11 cellular contexts compared by ENCODE assay signal in genomic region chr3:8529738-8530525, GRCh38. TPM values are rescaled to one million over a fixed set of nuclear protein-coding genes. Genes with fewer than 3 reads are reported as not detected.
A peak's percentile ranks its signal among the peaks of the same experiment; 100 is the strongest.
DNase-seq lines count a peak whose midpoint lies in the region; ATAC-seq, FAIRE-seq and TF ChIP-seq lines count a peak whose summit lies in the region.
"Had no signal": no experiment of that assay in that cellular context is flagged by ENCODE, and none has a peak within 500 bp of the region (broad histone marks: within the 10 kb centered on the region; RNA-seq: fewer than 3 reads in every experiment).

No MANE protein-coding gene starts in this region.

- H3K9ac ChIP-seq in trophoblast cell (ENCODE audit: low read length) = no peak overlapping the region

- H3K14ac ChIP-seq in trophoblast cell (ENCODE audit: low read length) = no peak overlapping the region

- peak overlapping the region; percentile 16; the same call in 1 of the 2 replicates for H3K27ac Mint-ChIP-seq in HFFc6
- H3K27ac Mint-ChIP-seq in stimulated activated naive B cell treated with anti-CD40 and anti-IgM and Interleukin-4, amounts not matched to agents 10 μg/mL and 1 μg/mL and 100 μg/mL, for 72 hours = no peak overlapping the region

- DNase-seq in HFFc6 (peak; percentile 13), RPMI7951 (ENCODE audit: low read depth) (peak; percentile 76), foreskin melanocyte (peak; percentile 35), trophoblast cell (no peak), amniotic stem cell (lab: John Stamatoyannopoulos, UW) (no peak), GM12892 (ENCODE audit: insufficient read length) (no peak)
- no peak for DNase-seq in stimulated activated naive B cell treated with anti-CD40 and anti-IgM and Interleukin-4, amounts not matched to agents 10 μg/mL and 1 μg/mL and 100 μg/mL, for 72 hours
- DNase-seq: NCI-H2029 treated with DMSO at 0.1 percent for 48 hours; stimulated activated CD4-positive, alpha-beta T cell treated with anti-CD3 and anti-CD28 coated beads, Interleukin-2, amount 100 ng/mL, for 24 hours had no signal

- ATAC-seq in stimulated activated naive B cell treated with anti-CD40 and anti-IgM and Interleukin-4, amounts not matched to agents 10 μg/mL and 1 μg/mL and 100 μg/mL, for 72 hours (replicated peaks) = peak; percentile 64 to 67

- H3K9me3 Mint-ChIP-seq in HFFc6 = no peaks in the 10 kb centered on the region
- peaks cover 0 to 4% of the 10 kb centered on the region in 2 donors for H3K9me3 Mint-ChIP-seq in stimulated activated naive B cell treated with anti-CD40 and anti-IgM and Interleukin-4, amounts not matched to agents 10 μg/mL and 1 μg/mL and 100 μg/mL, for 72 hours
- H3K9me3 Mint-ChIP-seq: mesothelial cell of epicardium had no signal

- WGBS in trophoblast cell (ENCODE audit: extremely low coverage, insufficient coverage, insufficient read length) = no CpG with 5 or more reads among the region's 12 CpGs

- no peak for TF ChIP-seq POLR2A in GM12892 (IDR thresholded peaks at IDR 0.05; ENCODE audit: low read depth, low read length)

- TF ChIP-seq CTCF in HFFc6 (IDR thresholded peaks at IDR 0.05) = no peak

- no peak overlapping the region for H2BK120ac ChIP-seq in trophoblast cell (ENCODE audit: insufficient read depth, low read length, poor library complexity)

- no peak for FAIRE-seq in GM12892 (lab: Jason Lieb, UNC)
- FAIRE-seq: endometrium had no signal

- H3K4me2 ChIP-seq in trophoblast cell (ENCODE audit: low read length) = no peak overlapping the region

- no peak overlapping the region for H3K18ac ChIP-seq in trophoblast cell (ENCODE audit: low read length)

- no peak overlapping the region for H3K4me3 Mint-ChIP-seq in HFFc6
- H3K4me3 Mint-ChIP-seq in stimulated activated naive B cell treated with anti-CD40 and anti-IgM and Interleukin-4, amounts not matched to agents 10 μg/mL and 1 μg/mL and 100 μg/mL, for 72 hours = no peak overlapping the region
- H3K4me3 Mint-ChIP-seq: mesothelial cell of epicardium had no signal

- no peak overlapping the region for H2AFZ ChIP-seq in trophoblast cell (ENCODE audit: insufficient read depth, low read length, poor library complexity)

- H3K4me3 ChIP-seq in trophoblast cell (ENCODE audit: low read depth, low read length) = no peak overlapping the region

- peaks cover 10 to 22% of the 10 kb centered on the region in 2 experiments for H3K36me3 ChIP-seq in trophoblast cell (ENCODE audit: control insufficient read depth in 1 of 2, insufficient read depth in 2 of 2, low read length in 2 of 2)

- H2BK12ac ChIP-seq in trophoblast cell (ENCODE audit: low read length) = no peak overlapping the region

- no peak overlapping the region for H3K4ac ChIP-seq in trophoblast cell (ENCODE audit: low read depth, low read length)

- no peak overlapping the region for H4K8ac ChIP-seq in trophoblast cell (ENCODE audit: low read depth, low read length)

- peaks cover 5% of the 10 kb centered on the region; the same call in 1 of the 2 replicates for H3K36me3 Mint-ChIP-seq in HFFc6 (ENCODE audit: low read depth)
- H3K36me3 Mint-ChIP-seq in stimulated activated naive B cell treated with anti-CD40 and anti-IgM and Interleukin-4, amounts not matched to agents 10 μg/mL and 1 μg/mL and 100 μg/mL, for 72 hours = no peaks in the 10 kb centered on the region

- no peaks in the 10 kb centered on the region for H3K79me2 ChIP-seq in trophoblast cell (ENCODE audit: control insufficient read depth, insufficient read depth, low read length, poor library complexity)

- H4K12ac ChIP-seq in trophoblast cell (ENCODE audit: low read depth, low read length) = no peak overlapping the region

- peaks cover 2 to 10% of the 10 kb centered on the region in 2 experiments for H3K4me1 ChIP-seq in trophoblast cell (ENCODE audit: control insufficient read depth in 1 of 2, insufficient read depth in 2 of 2, low read length in 2 of 2)

- H3K4me1 Mint-ChIP-seq in HFFc6 (ENCODE audit: low read depth) = peaks cover 48% of the 10 kb centered on the region
- peaks cover 0 to 6% of the 10 kb centered on the region in 2 donors for H3K4me1 Mint-ChIP-seq in stimulated activated naive B cell treated with anti-CD40 and anti-IgM and Interleukin-4, amounts not matched to agents 10 μg/mL and 1 μg/mL and 100 μg/mL, for 72 hours

- H3K27me3 Mint-ChIP-seq in HFFc6 (ENCODE audit: insufficient read depth) = no peaks in the 10 kb centered on the region; the same call in 1 of the 2 replicates
- H3K27me3 Mint-ChIP-seq in stimulated activated naive B cell treated with anti-CD40 and anti-IgM and Interleukin-4, amounts not matched to agents 10 μg/mL and 1 μg/mL and 100 μg/mL, for 72 hours = peaks cover 5 to 13% of the 10 kb centered on the region in 2 donors

- H2BK5ac ChIP-seq in trophoblast cell (ENCODE audit: low read depth, low read length, poor library complexity) = no peak overlapping the region

- no peak overlapping the region for H3K27ac ChIP-seq in trophoblast cell (ENCODE audit: low read depth, low read length)

- no peak overlapping the region for H2AK5ac ChIP-seq in trophoblast cell (ENCODE audit: low read length)

- no peak overlapping the region for H3K23ac ChIP-seq in trophoblast cell (ENCODE audit: low read length)

- no peak overlapping the region for H4K91ac ChIP-seq in trophoblast cell (ENCODE audit: low read depth, low read length)

- peaks cover 2% of the 10 kb centered on the region for H3K79me1 ChIP-seq in trophoblast cell (ENCODE audit: low read length)

- H3K9me3 ChIP-seq in trophoblast cell (ENCODE audit: insufficient read depth, low read depth, low read length) = no peaks in the 10 kb centered on the region

- no peaks in the 10 kb centered on the region for H3K27me3 ChIP-seq in trophoblast cell (ENCODE audit: insufficient read depth, low read length)

RNA-seq across cellular contexts. Expression of gene LMCD1, which starts 28.3 kb away (rescaled TPM):
- total RNA-seq in HFFc6 (2021; fragmentation: NEBNext Ultra II Directional; extraction: Animal tissue kit (Norgen Biotek cat#: 25700)) = 10 to 100 TPM; 20.1 to 50.6 (median 23.3) TPM
- 31.8 and 40.6 TPM in 2 replicates for total RNA-seq in RPMI7951 (2014; rRNA removed; shearing (Covaris generic))
- 47.8 and 49.5 TPM in 2 replicates for polyA plus RNA-seq in trophoblast cell (2013)
- 42.7 TPM for polyA plus RNA-seq in GM12892 (2012; ENCODE audit: missing spikeins)

Comparison
In these comparisons a context has a peak if more than half of its experiments do, and no peak if none do; other contexts are left out.
1. DNase-seq: peak in HFFc6 (single experiment), RPMI7951 (single experiment) and foreskin melanocyte (single experiment); none in stimulated activated naive B cell treated with anti-CD40 and anti-IgM and Interleukin-4, amounts not matched to agents 10 μg/mL and 1 μg/mL and 100 μg/mL, for 72 hours (single experiment), trophoblast cell (0 of 2), amniotic stem cell (single experiment) and GM12892 (single experiment).